In genomic region chr16:55568151-55568693, GRCh38 we compare ENCODE assay signal across 26 cellular contexts. TPM values are rescaled to one million over a fixed set of nuclear protein-coding genes. Genes with fewer than 3 reads are reported as not detected.
DNase-seq lines count a peak whose midpoint lies in the region; TF ChIP-seq lines count a peak whose summit lies in the region.
"Had no signal": no experiment of that assay in that cellular context is flagged by ENCODE, and none has a peak within 500 bp of the region (broad histone marks: within the 10 kb centered on the region; RNA-seq: fewer than 3 reads in every experiment).

No MANE protein-coding gene starts in this region.

- intact Hi-C loops in CD14-positive monocyte (cut with micrococcal nuclease): no loop called here

- H3K27me3 ChIP-seq in SJSA1 (replicated peaks): no peaks in the 10 kb centered on the region
- H3K27me3 ChIP-seq: gastroesophageal sphincter, pancreas, testis had no signal

- DNase-seq in CD14-positive monocyte (ENCODE audit: low spot score): no peak
- DNase-seq in SJSA1 (ENCODE audit: low read depth in 1 of 2, low spot score in 2 of 2): peak in 1 of 2 experiments; percentile 57
- DNase-seq in epithelial cell of esophagus (ENCODE audit: low read depth): peak; percentile 98
- DNase-seq in OCI-M2 (lab: John Stamatoyannopoulos, UW; ENCODE audit: unreplicated experiment): no peak
- no peak for DNase-seq in DMS 273 treated with DMSO at 0.1 percent for 48 hours (lab: John Stamatoyannopoulos, UW)
- DNase-seq in NOMO-1 (lab: John Stamatoyannopoulos, UW; ENCODE audit: unreplicated experiment in 2 of 2): no peak
- no peak for DNase-seq in activated T-cell treated with anti-CD3 and anti-CD28 coated beads for 4 hours
- DNase-seq: ACHN; activated CD8-positive, alpha-beta memory T cell treated with anti-CD3 and anti-CD28 coated beads for 24 hours; activated naive CD4-positive, alpha-beta T cell treated with anti-CD3 and anti-CD28 coated beads, Interleukin-2, amount 50 U/mL, for 16 hours; activated T-cell treated with anti-CD3 and anti-CD28 coated beads, Interleukin-2, amount 50 U/mL, for 48 hours; CD4-positive, CD25-positive, alpha-beta regulatory T cell; cortex of kidney; naive thymus-derived CD8-positive, alpha-beta T cell; pancreas; SW 1271; testis had no signal

- peaks cover 28% of the 10 kb centered on the region for H3K4me1 ChIP-seq in SJSA1 (replicated peaks)
- H3K4me1 ChIP-seq: pancreas, testis had no signal

- H3K4me3 ChIP-seq in SJSA1 (no peak overlapping the region), epithelial cell of esophagus (ENCODE audit: low read length) (peak overlapping the region; percentile 55)
- H3K4me3 ChIP-seq: gastroesophageal sphincter, GM12878, GM23338, pancreas, testis had no signal

- no peak for TF ChIP-seq CTCF in CD14-positive monocyte (IDR thresholded peaks at IDR 0.05)
- no peak for TF ChIP-seq CTCF in epithelial cell of esophagus (IDR thresholded peaks at IDR 0.05; ENCODE audit: insufficient read depth, low read depth, low read length, missing control alignments)
- no peak for TF ChIP-seq CTCF in nephron (IDR thresholded peaks at IDR 0.05; ENCODE audit: unreplicated experiment in 3 of 3)

- H3K9me3 ChIP-seq in SJSA1 (replicated peaks): no peaks in the 10 kb centered on the region
- H3K9me3 ChIP-seq: gastroesophageal sphincter, pancreas, testis had no signal

- no peaks in the 10 kb centered on the region for H3K36me3 ChIP-seq in SJSA1
- H3K36me3 ChIP-seq: gastroesophageal sphincter, pancreas had no signal

- H3K36me3 Mint-ChIP-seq in CD14-positive monocyte (peaks cover 19 to 25% of the 10 kb centered on the region in 2 donors), nephron (ENCODE audit: low read depth) (no peaks in the 10 kb centered on the region)
- H3K36me3 Mint-ChIP-seq: brain; CD4-positive, CD25-positive, alpha-beta regulatory T cell; memory B cell; naive thymus-derived CD8-positive, alpha-beta T cell; stimulated activated effector memory CD8-positive, alpha-beta T cell treated with anti-CD3 and anti-CD28 coated beads, Interleukin-12 subunit alpha, Interleukin-12 subunit beta, amount 100 ng/mL, for 72 hours had no signal

- H3K4me3 Mint-ChIP-seq in CD14-positive monocyte: peak overlapping the region in 1 of 2 donors; percentile 26
- no peak overlapping the region for H3K4me3 Mint-ChIP-seq in nephron
- H3K4me3 Mint-ChIP-seq: brain; CD4-positive, CD25-positive, alpha-beta regulatory T cell; GM23338; memory B cell; naive thymus-derived CD8-positive, alpha-beta T cell; stimulated activated effector memory CD8-positive, alpha-beta T cell treated with anti-CD3 and anti-CD28 coated beads, Interleukin-12 subunit alpha, Interleukin-12 subunit beta, amount 100 ng/mL, for 72 hours had no signal

- peak overlapping the region; percentile 0; the same call in 1 of the 2 replicates for H3K27ac ChIP-seq in SJSA1
- H3K27ac ChIP-seq: gastroesophageal sphincter, pancreas, testis had no signal

- H3K9me3 Mint-ChIP-seq in CD14-positive monocyte (no peaks in the 10 kb centered on the region), nephron (no peaks in the 10 kb centered on the region)
- H3K9me3 Mint-ChIP-seq: brain; GM23338; naive thymus-derived CD8-positive, alpha-beta T cell; stimulated activated effector memory CD8-positive, alpha-beta T cell treated with anti-CD3 and anti-CD28 coated beads, Interleukin-12 subunit alpha, Interleukin-12 subunit beta, amount 100 ng/mL, for 72 hours had no signal

- peak overlapping the region; percentile 48 to 95 (median 83) for H3K27ac Mint-ChIP-seq in CD14-positive monocyte
- H3K27ac Mint-ChIP-seq in nephron: peak overlapping the region in 2 of 3 experiments; percentile 26 to 72
- H3K27ac Mint-ChIP-seq: CD4-positive, CD25-positive, alpha-beta regulatory T cell; GM23338; memory B cell; naive thymus-derived CD8-positive, alpha-beta T cell; stimulated activated effector memory CD8-positive, alpha-beta T cell treated with anti-CD3 and anti-CD28 coated beads, Interleukin-12 subunit alpha, Interleukin-12 subunit beta, amount 100 ng/mL, for 72 hours had no signal

- no peaks in the 10 kb centered on the region for H3K27me3 Mint-ChIP-seq in CD14-positive monocyte (ENCODE audit: low read depth in 3 of 3)
- no peaks in the 10 kb centered on the region for H3K27me3 Mint-ChIP-seq in nephron (ENCODE audit: low read depth)
- H3K27me3 Mint-ChIP-seq: CD4-positive, CD25-positive, alpha-beta regulatory T cell; memory B cell had no signal

- H3K4me1 Mint-ChIP-seq in CD14-positive monocyte: peaks cover 60% of the 10 kb centered on the region
- H3K4me1 Mint-ChIP-seq in nephron: peaks cover 24% of the 10 kb centered on the region
- H3K4me1 Mint-ChIP-seq: CD4-positive, CD25-positive, alpha-beta regulatory T cell; memory B cell; naive thymus-derived CD8-positive, alpha-beta T cell; stimulated activated effector memory CD8-positive, alpha-beta T cell treated with anti-CD3 and anti-CD28 coated beads, Interleukin-12 subunit alpha, Interleukin-12 subunit beta, amount 100 ng/mL, for 72 hours had no signal

RNA-seq across cellular contexts. Expression of gene CAPNS2, which starts 1.7 kb away (rescaled TPM):
- under 1 TPM in 1 of 2 donors, not detected in 1; 0.17 TPM for polyA plus RNA-seq in CD14-positive monocyte
- total RNA-seq in SJSA1 (2014; rRNA removed; shearing (Covaris generic)): not detected in 2 replicates
- total RNA-seq: CD4-positive, CD25-positive, alpha-beta regulatory T cell; GM12878; kidney epithelial cell; naive thymus-derived CD8-positive, alpha-beta T cell; Right ventricle myocardium inferior had no signal
- polyA plus RNA-seq: CD4-positive, CD25-positive, alpha-beta regulatory T cell; GM12878; GM23338; naive thymus-derived CD8-positive, alpha-beta T cell; pancreas had no signal

RNA-seq across cellular contexts. Expression of gene LPCAT2, which starts 59.4 kb away (rescaled TPM):
- polyA plus RNA-seq in CD14-positive monocyte: 10 to 100 TPM; 47.1 to 49.7 TPM
- 0.47 TPM in 1 of 2 replicates, not detected in the other for total RNA-seq in SJSA1 (2014; rRNA removed; shearing (Covaris generic))
- total RNA-seq: GM12878 had no signal
- polyA plus RNA-seq: naive thymus-derived CD8-positive, alpha-beta T cell had no signal
